18 cellular contexts compared by ENCODE assay signal in genomic region chr13:79459906-79460305, GRCh38. TPM values are rescaled to one million over a fixed set of nuclear protein-coding genes. Genes with fewer than 3 reads are reported as not detected.
DNase-seq lines count a peak whose midpoint lies in the region; ATAC-seq and TF ChIP-seq lines count a peak whose summit lies in the region.
"Had no signal": no experiment of that assay in that cellular context is flagged by ENCODE, and none has a peak within 500 bp of the region (broad histone marks: within the 10 kb centered on the region; RNA-seq: fewer than 3 reads in every experiment).

No MANE protein-coding gene starts in this region.

- H3K27me3 Mint-ChIP-seq in activated naive CD4-positive, alpha-beta T cell treated with anti-CD3 and anti-CD28 coated beads, Interleukin-2, amount 50 U/mL, for 24 hours = no peaks in the 10 kb centered on the region
- no peaks in the 10 kb centered on the region for H3K27me3 Mint-ChIP-seq in activated naive CD4-positive, alpha-beta T cell treated with anti-CD3 and anti-CD28 coated beads for 36 hours (ENCODE audit: low read depth)
- no peaks in the 10 kb centered on the region for H3K27me3 Mint-ChIP-seq in activated T-helper 17 cell treated with anti-CD3 and anti-CD28 coated beads, Interleukin-2, amount 50 U/mL, for 72 hours

- no peak for ATAC-seq in activated T-helper 17 cell treated with anti-CD3 and anti-CD28 coated beads, Interleukin-2, amount 50 U/mL, for 72 hours (replicated peaks)
- ATAC-seq: Right ventricle myocardium inferior had no signal

- WGBS in prostate gland = 62% methylated on average over 3 of the region's 3 CpGs

- H3K27ac Mint-ChIP-seq in activated naive CD4-positive, alpha-beta T cell treated with anti-CD3 and anti-CD28 coated beads, Interleukin-2, amount 50 U/mL, for 24 hours = peak overlapping the region; percentile 72
- H3K27ac Mint-ChIP-seq in activated naive CD4-positive, alpha-beta T cell treated with anti-CD3 and anti-CD28 coated beads for 36 hours = no peak overlapping the region
- peak overlapping the region; percentile 61 for H3K27ac Mint-ChIP-seq in activated T-helper 17 cell treated with anti-CD3 and anti-CD28 coated beads, Interleukin-2, amount 50 U/mL, for 72 hours
- H3K27ac Mint-ChIP-seq: H9, IgD-negative memory B cell had no signal

- intact Hi-C loops in activated naive CD4-positive, alpha-beta T cell treated with anti-CD3 and anti-CD28 coated beads for 36 hours (cut with micrococcal nuclease) = no loop called here
- intact Hi-C loops in prostate gland (cut with DNase I) = no loop called here

- H3K36me3 Mint-ChIP-seq in activated naive CD4-positive, alpha-beta T cell treated with anti-CD3 and anti-CD28 coated beads, Interleukin-2, amount 50 U/mL, for 24 hours = no peaks in the 10 kb centered on the region
- H3K36me3 Mint-ChIP-seq in activated naive CD4-positive, alpha-beta T cell treated with anti-CD3 and anti-CD28 coated beads for 36 hours (ENCODE audit: low read depth) = no peaks in the 10 kb centered on the region
- H3K36me3 Mint-ChIP-seq in activated T-helper 17 cell treated with anti-CD3 and anti-CD28 coated beads, Interleukin-2, amount 50 U/mL, for 72 hours (ENCODE audit: low read depth) = no peaks in the 10 kb centered on the region

- H3K9me3 ChIP-seq in prostate gland = no peaks in the 10 kb centered on the region

- H3K4me1 Mint-ChIP-seq in activated naive CD4-positive, alpha-beta T cell treated with anti-CD3 and anti-CD28 coated beads, Interleukin-2, amount 50 U/mL, for 24 hours = peaks cover 17% of the 10 kb centered on the region
- peaks cover 20% of the 10 kb centered on the region for H3K4me1 Mint-ChIP-seq in activated naive CD4-positive, alpha-beta T cell treated with anti-CD3 and anti-CD28 coated beads for 36 hours (ENCODE audit: low read depth)
- peaks cover 33% of the 10 kb centered on the region for H3K4me1 Mint-ChIP-seq in activated T-helper 17 cell treated with anti-CD3 and anti-CD28 coated beads, Interleukin-2, amount 50 U/mL, for 72 hours
- H3K4me1 Mint-ChIP-seq: H9, IgD-negative memory B cell had no signal

- no peaks in the 10 kb centered on the region for H3K9me3 Mint-ChIP-seq in activated naive CD4-positive, alpha-beta T cell treated with anti-CD3 and anti-CD28 coated beads, Interleukin-2, amount 50 U/mL, for 24 hours
- no peaks in the 10 kb centered on the region for H3K9me3 Mint-ChIP-seq in activated naive CD4-positive, alpha-beta T cell treated with anti-CD3 and anti-CD28 coated beads for 36 hours
- H3K9me3 Mint-ChIP-seq in activated T-helper 17 cell treated with anti-CD3 and anti-CD28 coated beads, Interleukin-2, amount 50 U/mL, for 72 hours = no peaks in the 10 kb centered on the region
- H3K9me3 Mint-ChIP-seq: H9 had no signal

- no peaks in the 10 kb centered on the region for H3K27me3 ChIP-seq in prostate gland (replicated peaks; ENCODE audit: insufficient read depth)

- DNase-seq in activated naive CD4-positive, alpha-beta T cell treated with anti-CD3 and anti-CD28 coated beads for 36 hours = no peak
- peak; percentile 59 for DNase-seq in iris pigment epithelial cell (ENCODE audit: low read depth)
- DNase-seq in NCI-H2029 (lab: John Stamatoyannopoulos, UW) = no peak
- DNase-seq in prostate gland (ENCODE audit: low spot score) = no peak
- no peak for DNase-seq in NCI-H2081 (lab: John Stamatoyannopoulos, UW)
- no peak for DNase-seq in NAMALWA (ENCODE audit: low spot score)
- DNase-seq: C1 segment of cervical spinal cord, DMS153, EL, H9, MV-4-11, NCI-H1436, NCI-H2227 treated with DMSO at 0.1 percent for 48 hours, NCI-H69 had no signal

- no peak for TF ChIP-seq POLR2A in prostate gland (IDR thresholded peaks at IDR 0.05)

- H3K27ac ChIP-seq in prostate gland = no peak overlapping the region

- TF ChIP-seq CTCF in prostate gland (IDR thresholded peaks at IDR 0.05) = no peak

- CTCF ChIA-PET in activated naive CD4-positive, alpha-beta T cell treated with anti-CD3 and anti-CD28 coated beads for 36 hours (lab: Charles Lee) = interaction anchor here (1.0 to 2.8 kb wide), 4 partner anchors 12 to 80 kb away, joined by 3 to 10 read pairs (median 5); partner anchors contain the start of gene NDFIP2

- H3K4me3 Mint-ChIP-seq in activated naive CD4-positive, alpha-beta T cell treated with anti-CD3 and anti-CD28 coated beads, Interleukin-2, amount 50 U/mL, for 24 hours = no peak overlapping the region
- no peak overlapping the region for H3K4me3 Mint-ChIP-seq in activated naive CD4-positive, alpha-beta T cell treated with anti-CD3 and anti-CD28 coated beads for 36 hours
- H3K4me3 Mint-ChIP-seq in activated T-helper 17 cell treated with anti-CD3 and anti-CD28 coated beads, Interleukin-2, amount 50 U/mL, for 72 hours = no peak overlapping the region
- H3K4me3 Mint-ChIP-seq: H9, IgD-negative memory B cell had no signal

- no peak overlapping the region for H3K4me3 ChIP-seq in prostate gland

- H3K36me3 ChIP-seq in prostate gland = no peaks in the 10 kb centered on the region

- H3K4me1 ChIP-seq in prostate gland (replicated peaks) = no peaks in the 10 kb centered on the region

RNA-seq across cellular contexts. Expression of gene NDFIP2, which starts 21.0 kb away (rescaled TPM):
- 10 to 100 TPM; 89.5 to 90.8 TPM for total RNA-seq in activated naive CD4-positive, alpha-beta T cell treated with anti-CD3 and anti-CD28 coated beads for 36 hours
- total RNA-seq in activated T-helper 17 cell treated with anti-CD3 and anti-CD28 coated beads, Interleukin-2, amount 50 U/mL, for 72 hours = 100 to 1,000 TPM in 1 of 2 donors, 10 to 100 TPM in 1; 80.6 to 129 TPM
- 10 to 100 TPM; 22.2 to 30.8 TPM for total RNA-seq in prostate gland

RNA-seq across cellular contexts. Expression of gene RBM26, which starts 53.9 kb away (rescaled TPM):
- 10 to 100 TPM; 44.4 to 44.7 TPM for total RNA-seq in activated naive CD4-positive, alpha-beta T cell treated with anti-CD3 and anti-CD28 coated beads for 36 hours
- total RNA-seq in activated T-helper 17 cell treated with anti-CD3 and anti-CD28 coated beads, Interleukin-2, amount 50 U/mL, for 72 hours = 10 to 100 TPM; 56.8 to 71.8 TPM
- total RNA-seq in prostate gland = 10 to 100 TPM; 29.0 to 45.9 TPM
